Comparison of ENCODE assay signal across 18 cellular contexts in the genomic region with DNA sequence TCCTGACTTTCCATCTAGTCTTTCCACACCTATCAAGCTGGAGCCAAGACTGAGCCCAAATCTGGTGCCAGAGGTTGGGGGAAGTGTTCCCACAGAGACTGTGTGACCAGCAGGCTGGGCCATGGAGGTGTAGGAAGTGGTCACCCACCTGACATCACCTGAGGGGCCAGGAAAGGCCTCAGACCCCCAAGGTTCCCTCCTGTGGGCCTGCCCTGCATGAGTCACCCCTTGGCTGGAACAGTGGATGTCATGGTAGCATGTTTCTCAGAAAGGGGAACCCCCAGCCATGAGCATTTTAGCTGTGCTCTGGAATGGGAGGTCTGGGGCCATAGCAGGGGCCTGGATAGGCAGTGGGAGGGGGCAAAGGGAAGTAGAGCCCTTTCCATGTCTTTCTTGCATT. TPM values are rescaled to one million over a fixed set of nuclear protein-coding genes. Genes with fewer than 3 reads are reported as not detected.
A peak's percentile ranks its signal among the peaks of the same experiment; 100 is the strongest.
DNase-seq lines count a peak whose midpoint lies in the region; ATAC-seq and TF ChIP-seq lines count a peak whose summit lies in the region.
"Had no signal": no experiment of that assay in that cellular context is flagged by ENCODE, and none has a peak within 500 bp of the region (broad histone marks: within the 10 kb centered on the region; RNA-seq: fewer than 3 reads in every experiment).

No MANE protein-coding gene starts in this region.

- CTCF ChIA-PET in HEK293 (lab: Yijun Ruan, JAX), result interaction anchor here (1.6 kb wide), 1 partner anchor 21 kb away, joined by 4 read pairs; no protein-coding TSS in a partner anchor

- peak overlapping the region; percentile 23 for H3K27ac Mint-ChIP-seq in activated T-helper 17 cell treated with anti-CD3 and anti-CD28 coated beads, Interleukin-2, amount 50 U/mL, for 72 hours
- H3K27ac Mint-ChIP-seq: activated naive CD8-positive, alpha-beta T cell; nephron had no signal

- POLR2A ChIA-PET in HEK293 (lab: Yijun Ruan, JAX), result interaction anchor here (1.2 kb wide), 1 partner anchor 19 kb away, joined by 3 read pairs; no protein-coding TSS in a partner anchor

- peak; percentile 74 for DNase-seq in activated CD8-positive, alpha-beta memory T cell treated with anti-CD3 and anti-CD28 coated beads, Interleukin-2, amount 50 U/mL, for 48 hours
- DNase-seq in activated CD8-positive, alpha-beta memory T cell treated with anti-CD3 and anti-CD28 coated beads for 24 hours, result no peak
- DNase-seq in osteoblast (ENCODE audit: insufficient read length, low spot score, missing footprints) (peak; percentile 87), kidney glomerular epithelial cell (lab: John Stamatoyannopoulos, UW) (no peak), upper lobe of left lung (no peak)
- DNase-seq: central memory CD4-positive, alpha-beta T cell; lower lobe of right lung; NCI-H2081; NCI-H526 treated with DMSO at 0.1 percent for 48 hours; RPMI8226; upper lobe of right lung had no signal

- TF ChIP-seq CTCF in HEK293 (tag by site-specific recombination; IDR thresholded peaks at IDR 0.05) (no peak), osteoblast (IDR thresholded peaks at IDR 0.05; ENCODE audit: extremely low read depth, low read depth, low read length) (no peak), upper lobe of left lung (IDR thresholded peaks at IDR 0.05) (no peak)

- peak; percentile 52 for ATAC-seq in activated T-helper 17 cell treated with anti-CD3 and anti-CD28 coated beads, Interleukin-2, amount 50 U/mL, for 72 hours (replicated peaks)
- ATAC-seq in upper lobe of left lung (ENCODE audit: low FRiP score in 2 of 2), result no peak
- ATAC-seq in HG03432 (IDR thresholded peaks at IDR 0.05; ENCODE audit: unreplicated experiment), result no peak
- ATAC-seq: lower lobe of right lung, upper lobe of right lung had no signal

- peak overlapping the region; percentile 64 for H3K4me3 Mint-ChIP-seq in activated T-helper 17 cell treated with anti-CD3 and anti-CD28 coated beads, Interleukin-2, amount 50 U/mL, for 72 hours
- H3K4me3 Mint-ChIP-seq: activated naive CD8-positive, alpha-beta T cell; nephron had no signal

- no peaks in the 10 kb centered on the region for H3K4me1 ChIP-seq in HEK293 (ENCODE audit: control insufficient read depth, insufficient read depth, low read length)
- H3K4me1 ChIP-seq in osteoblast (ENCODE audit: insufficient read depth, low read length), result peaks cover 3% of the 10 kb centered on the region
- H3K4me1 ChIP-seq in upper lobe of left lung, result peaks cover 0 to 2% (median under 1%) of the 10 kb centered on the region in 4 donors
- H3K4me1 ChIP-seq: upper lobe of right lung had no signal

- peaks cover 5% of the 10 kb centered on the region for H3K27me3 Mint-ChIP-seq in activated T-helper 17 cell treated with anti-CD3 and anti-CD28 coated beads, Interleukin-2, amount 50 U/mL, for 72 hours
- H3K27me3 Mint-ChIP-seq: activated naive CD8-positive, alpha-beta T cell had no signal

- H3K9me3 ChIP-seq in HEK293 (ENCODE audit: control insufficient read depth, insufficient read depth, low read depth, low read length), result no peaks in the 10 kb centered on the region
- no peaks in the 10 kb centered on the region for H3K9me3 ChIP-seq in osteoblast (ENCODE audit: low read depth, low read length)
- H3K9me3 ChIP-seq in upper lobe of left lung, result no peaks in the 10 kb centered on the region
- H3K9me3 ChIP-seq: lower lobe of right lung, upper lobe of right lung had no signal

- H3K79me2 ChIP-seq in osteoblast (ENCODE audit: insufficient read depth, low read length), result no peaks in the 10 kb centered on the region

- H3K4me2 ChIP-seq in osteoblast (ENCODE audit: insufficient read depth, low read length), result no peak overlapping the region

- H3K4me1 Mint-ChIP-seq in activated T-helper 17 cell treated with anti-CD3 and anti-CD28 coated beads, Interleukin-2, amount 50 U/mL, for 72 hours, result peaks cover 40% of the 10 kb centered on the region

- H3K9me3 Mint-ChIP-seq in activated T-helper 17 cell treated with anti-CD3 and anti-CD28 coated beads, Interleukin-2, amount 50 U/mL, for 72 hours, result no peaks in the 10 kb centered on the region

- H2AFZ ChIP-seq in osteoblast (ENCODE audit: low read length), result no peak overlapping the region

- TF ChIP-seq POLR2A in upper lobe of left lung (IDR thresholded peaks at IDR 0.05), result no peak

- H3K4me3 ChIP-seq in HEK293 (ENCODE audit: low read depth, low read length) (no peak overlapping the region), osteoblast (ENCODE audit: insufficient read depth, low read length) (no peak overlapping the region), upper lobe of left lung (no peak overlapping the region)
- H3K4me3 ChIP-seq: lower lobe of right lung, upper lobe of right lung had no signal

- H3K27me3 ChIP-seq in osteoblast (ENCODE audit: insufficient read depth, low read length), result peaks cover 14% of the 10 kb centered on the region
- H3K27me3 ChIP-seq in upper lobe of left lung, result no peaks in the 10 kb centered on the region
- H3K27me3 ChIP-seq: upper lobe of right lung had no signal

- H3K27ac ChIP-seq in HEK293 (ENCODE audit: extremely low read depth, low read depth, low read length) (no peak overlapping the region), osteoblast (ENCODE audit: low read depth, low read length) (no peak overlapping the region), upper lobe of left lung (no peak overlapping the region)
- H3K27ac ChIP-seq: lower lobe of right lung, upper lobe of right lung had no signal

- no peaks in the 10 kb centered on the region for H4K20me1 ChIP-seq in osteoblast (ENCODE audit: insufficient read depth, low read length)

- H3K36me3 Mint-ChIP-seq in activated T-helper 17 cell treated with anti-CD3 and anti-CD28 coated beads, Interleukin-2, amount 50 U/mL, for 72 hours (ENCODE audit: low read depth), result no peaks in the 10 kb centered on the region
- H3K36me3 Mint-ChIP-seq: activated naive CD8-positive, alpha-beta T cell had no signal

- no peak for TF ChIP-seq EP300 in upper lobe of left lung (IDR thresholded peaks at IDR 0.05)

- H3K36me3 ChIP-seq in HEK293 (ENCODE audit: control insufficient read depth in 2 of 2, insufficient read depth in 1 of 2, low read length in 2 of 2), result no peaks in the 10 kb centered on the region
- H3K36me3 ChIP-seq in osteoblast (ENCODE audit: insufficient read depth, low read length), result no peaks in the 10 kb centered on the region
- H3K36me3 ChIP-seq in upper lobe of left lung, result no peaks in the 10 kb centered on the region
- H3K36me3 ChIP-seq: lower lobe of right lung, upper lobe of right lung had no signal

TF ChIP-seq in HEK293, 187 proteins besides CTCF, POLR2A, EP300 and RAD21 (continues in another document):
- TF ChIP-seq ZNF549 (tag by site-specific recombination; IDR thresholded peaks at IDR 0.05), result no peak
- TF ChIP-seq, protein P1, sequence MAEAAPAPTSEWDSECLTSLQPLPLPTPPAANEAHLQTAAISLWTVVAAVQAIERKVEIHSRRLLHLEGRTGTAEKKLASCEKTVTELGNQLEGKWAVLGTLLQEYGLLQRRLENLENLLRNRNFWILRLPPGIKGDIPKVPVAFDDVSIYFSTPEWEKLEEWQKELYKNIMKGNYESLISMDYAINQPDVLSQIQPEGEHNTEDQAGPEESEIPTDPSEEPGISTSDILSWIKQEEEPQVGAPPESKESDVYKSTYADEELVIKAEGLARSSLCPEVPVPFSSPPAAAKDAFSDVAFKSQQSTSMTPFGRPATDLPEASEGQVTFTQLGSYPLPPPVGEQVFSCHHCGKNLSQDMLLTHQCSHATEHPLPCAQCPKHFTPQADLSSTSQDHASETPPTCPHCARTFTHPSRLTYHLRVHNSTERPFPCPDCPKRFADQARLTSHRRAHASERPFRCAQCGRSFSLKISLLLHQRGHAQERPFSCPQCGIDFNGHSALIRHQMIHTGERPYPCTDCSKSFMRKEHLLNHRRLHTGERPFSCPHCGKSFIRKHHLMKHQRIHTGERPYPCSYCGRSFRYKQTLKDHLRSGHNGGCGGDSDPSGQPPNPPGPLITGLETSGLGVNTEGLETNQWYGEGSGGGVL (tag by site-specific recombination; IDR thresholded peaks at IDR 0.05), result no peak
- TF ChIP-seq ZNF791 (tag by site-specific recombination; IDR thresholded peaks at IDR 0.05), result no peak
- TF ChIP-seq, protein P2, sequence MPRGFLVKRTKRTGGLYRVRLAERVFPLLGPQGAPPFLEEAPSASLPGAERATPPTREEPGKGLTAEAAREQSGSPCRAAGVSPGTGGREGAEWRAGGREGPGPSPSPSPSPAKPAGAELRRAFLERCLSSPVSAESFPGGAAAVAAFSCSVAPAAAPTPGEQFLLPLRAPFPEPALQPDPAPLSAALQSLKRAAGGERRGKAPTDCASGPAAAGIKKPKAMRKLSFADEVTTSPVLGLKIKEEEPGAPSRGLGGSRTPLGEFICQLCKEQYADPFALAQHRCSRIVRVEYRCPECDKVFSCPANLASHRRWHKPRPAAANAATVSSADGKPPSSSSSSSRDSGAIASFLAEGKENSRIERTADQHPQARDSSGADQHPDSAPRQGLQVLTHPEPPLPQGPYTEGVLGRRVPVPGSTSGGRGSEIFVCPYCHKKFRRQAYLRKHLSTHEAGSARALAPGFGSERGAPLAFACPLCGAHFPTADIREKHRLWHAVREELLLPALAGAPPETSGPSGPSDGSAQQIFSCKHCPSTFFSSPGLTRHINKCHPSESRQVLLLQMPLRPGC (tag by site-specific recombination; IDR thresholded peaks at IDR 0.05), result no peak
- TF ChIP-seq SP7 (tag by site-specific recombination; IDR thresholded peaks at IDR 0.05), result no peak
- peak; percentile 33; the same call in 1 of the 2 replicates for TF ChIP-seq GLIS1 (tag by site-specific recombination; IDR thresholded peaks at IDR 0.05)

RNA-seq across cellular contexts. Expression of gene TNFRSF8, which starts 5.7 kb away (rescaled TPM):
- total RNA-seq in activated T-helper 17 cell treated with anti-CD3 and anti-CD28 coated beads, Interleukin-2, amount 50 U/mL, for 72 hours, result 100 to 1,000 TPM in 1 of 2 donors, 10 to 100 TPM in 1; 35.3 to 216 TPM
- total RNA-seq in osteoblast (under 0.01 and 0.29 TPM in 2 replicates), upper lobe of left lung (1 to 10 TPM in 4 of 6 donors, under 1 TPM in 2; 0.22 to 3.3 (median 1.2) TPM)
- total RNA-seq: G401, HT-29 had no signal

RNA-seq across cellular contexts. Expression of gene MIIP, which starts 38.1 kb away (rescaled TPM):
- total RNA-seq in activated T-helper 17 cell treated with anti-CD3 and anti-CD28 coated beads, Interleukin-2, amount 50 U/mL, for 72 hours, result 100 to 1,000 TPM in 1 of 2 donors, 10 to 100 TPM in 1; 51.1 to 115 TPM
- 24.2 and 26.4 TPM in 2 replicates for total RNA-seq in osteoblast
- total RNA-seq in upper lobe of left lung, result 10 to 100 TPM; 39.6 to 87.1 (median 50.1) TPM

Comparison
In these comparisons a context has a peak if more than half of its experiments do, and no peak if none do; other contexts are left out.
1. DNase-seq: peak in activated CD8-positive, alpha-beta memory T cell treated with anti-CD3 and anti-CD28 coated beads, Interleukin-2, amount 50 U/mL, for 48 hours (single experiment) and osteoblast (single experiment); none in activated CD8-positive, alpha-beta memory T cell treated with anti-CD3 and anti-CD28 coated beads for 24 hours (single experiment), kidney glomerular epithelial cell (single experiment) and upper lobe of left lung (0 of 2).
2. RNA of gene TNFRSF8, which starts 5.7 kb away (total RNA-seq): 35.3 to 216 TPM in activated T-helper 17 cell treated with anti-CD3 and anti-CD28 coated beads, Interleukin-2, amount 50 U/mL, for 72 hours; 0.22 to 3.3 TPM in upper lobe of left lung and under 0.01 to 0.29 TPM in osteoblast; every median in the first group is over 4 times any median in the second.